In genomic region chr4:185640809-185641675, GRCh38 we compare ENCODE assay signal across 8 cellular contexts.
DNase-seq lines count a peak whose midpoint lies in the region; ATAC-seq and TF ChIP-seq lines count a peak whose summit lies in the region.

No MANE protein-coding gene starts in this region.

- no peaks in the 10 kb centered on the region for H4K20me1 ChIP-seq in fibroblast of lung (ENCODE audit: control insufficient read depth, extremely low read depth, insufficient read depth, low read length)

- no peak overlapping the region for H3K4me3 Mint-ChIP-seq in stimulated activated naive CD8-positive, alpha-beta T cell treated with anti-CD3 and anti-CD28 coated beads, Interleukin-15, amount 100 ng/mL, for 72 hours

- ATAC-seq in HG02973 (IDR thresholded peaks at IDR 0.05; ENCODE audit: unreplicated experiment) (no peak), GM21381 (IDR thresholded peaks at IDR 0.05; ENCODE audit: unreplicated experiment) (no peak)
- ATAC-seq in stimulated activated naive CD8-positive, alpha-beta T cell treated with anti-CD3 and anti-CD28 coated beads, Interleukin-15, amount 100 ng/mL, for 72 hours, result no peak

- H3K9me3 ChIP-seq in fibroblast of lung (ENCODE audit: control insufficient read depth, insufficient read depth, low read depth, low read length) (no peaks in the 10 kb centered on the region), prostate gland (no peaks in the 10 kb centered on the region)

- H3K27me3 Mint-ChIP-seq in stimulated activated naive CD8-positive, alpha-beta T cell treated with anti-CD3 and anti-CD28 coated beads, Interleukin-15, amount 100 ng/mL, for 72 hours, result peaks cover 45% of the 10 kb centered on the region

- intact Hi-C loops in prostate gland (cut with DNase I), result loop anchor here (5.0 kb wide), 2 partner anchors 381 to 396 kb away; no protein-coding TSS in a partner anchor

- H3K9me3 Mint-ChIP-seq in stimulated activated naive CD8-positive, alpha-beta T cell treated with anti-CD3 and anti-CD28 coated beads, Interleukin-15, amount 100 ng/mL, for 72 hours, result no peaks in the 10 kb centered on the region

- TF ChIP-seq CTCF in fibroblast of lung (conservative IDR thresholded peaks at IDR 0.05 in 1 of 2, IDR thresholded peaks at IDR 0.05 in 1 of 2; ENCODE audit: low read depth in 1 of 2, low read length in 2 of 2) (peak; percentile 14 to 47), prostate gland (IDR thresholded peaks at IDR 0.05) (peak in 3 of 4 experiments; percentile 42 to 72 (median 62))

- no peak overlapping the region for H3K4me3 ChIP-seq in Jurkat, Clone E6-1 (ENCODE audit: low read length)
- H3K4me3 ChIP-seq in fibroblast of lung (replicated peaks in 1 of 4; ENCODE audit: control extremely low read depth in 1 of 4, insufficient read depth in 1 of 4, low read depth in 3 of 4, low read length in 4 of 4) (no peak overlapping the region), prostate gland (no peak overlapping the region)

- H3K4me1 Mint-ChIP-seq in stimulated activated naive CD8-positive, alpha-beta T cell treated with anti-CD3 and anti-CD28 coated beads, Interleukin-15, amount 100 ng/mL, for 72 hours, result peaks cover 6% of the 10 kb centered on the region

- H3K4me2 ChIP-seq in fibroblast of lung (ENCODE audit: extremely low read depth, insufficient read depth, low read length), result no peak overlapping the region

- WGBS in prostate gland, result 23% methylated on average over 4 of the region's 4 CpGs

- H2AFZ ChIP-seq in fibroblast of lung (ENCODE audit: low read length), result no peak overlapping the region

- H3K36me3 ChIP-seq in fibroblast of lung (ENCODE audit: control insufficient read depth, insufficient read depth, low read length) (no peaks in the 10 kb centered on the region), prostate gland (no peaks in the 10 kb centered on the region)

- TF ChIP-seq POLR2A in prostate gland (IDR thresholded peaks at IDR 0.05), result no peak

- H3K79me2 ChIP-seq in fibroblast of lung (ENCODE audit: control insufficient read depth, insufficient read depth, low read length), result no peaks in the 10 kb centered on the region

- H3K27me3 ChIP-seq in fibroblast of lung (ENCODE audit: control insufficient read depth, insufficient read depth, low read length) (no peaks in the 10 kb centered on the region), prostate gland (replicated peaks; ENCODE audit: insufficient read depth) (no peaks in the 10 kb centered on the region)

- H3K4me1 ChIP-seq in fibroblast of lung (ENCODE audit: control insufficient read depth, extremely low read depth, insufficient read depth, low read length), result no peaks in the 10 kb centered on the region
- H3K4me1 ChIP-seq in prostate gland (replicated peaks), result peaks cover 2% of the 10 kb centered on the region

- no peak overlapping the region for H3K27ac Mint-ChIP-seq in stimulated activated naive CD8-positive, alpha-beta T cell treated with anti-CD3 and anti-CD28 coated beads, Interleukin-15, amount 100 ng/mL, for 72 hours

- no peak overlapping the region for H3K9ac ChIP-seq in fibroblast of lung (ENCODE audit: insufficient read depth, low read length)

- DNase-seq in ELR (ENCODE audit: low read depth), result peak; percentile 77
- peak; percentile 56 for DNase-seq in Jurkat, Clone E6-1 (ENCODE audit: low read depth, low spot score)
- DNase-seq in RKO (ENCODE audit: low spot score), result peak; percentile 81
- DNase-seq in fibroblast of lung (ENCODE audit: low read depth in 2 of 2), result peak; percentile 77 to 88
- DNase-seq in prostate gland (ENCODE audit: low spot score), result peak; percentile 55
- DNase-seq in stimulated activated naive CD8-positive, alpha-beta T cell treated with anti-CD3 and anti-CD28 coated beads, Interleukin-15, amount 100 ng/mL, for 72 hours, result no peak

- H3K27ac ChIP-seq in fibroblast of lung (ENCODE audit: insufficient read depth, low read length) (no peak overlapping the region), prostate gland (no peak overlapping the region)

Comparison
In these comparisons a context has a peak if more than half of its experiments do, and no peak if none do; other contexts are left out.
1. DNase-seq: peak in ELR (single experiment), Jurkat, Clone E6-1 (single experiment), RKO (single experiment), fibroblast of lung (2 of 2) and prostate gland (single experiment); none in stimulated activated naive CD8-positive, alpha-beta T cell treated with anti-CD3 and anti-CD28 coated beads, Interleukin-15, amount 100 ng/mL, for 72 hours (0 of 2).